ENCODE assay signal across 7 cellular contexts in genomic region chr10:69088471-69088769, GRCh38. TPM values are rescaled to one million over a fixed set of nuclear protein-coding genes. Genes with fewer than 3 reads are reported as not detected.
DNase-seq lines count a peak whose midpoint lies in the region; ATAC-seq, FAIRE-seq and TF ChIP-seq lines count a peak whose summit lies in the region.

No MANE protein-coding gene starts in this region.

- H3K4me1 Mint-ChIP-seq in T-cell, result peaks cover 62 to 67% (median 66%) of the 10 kb centered on the region in 3 donors

- no peaks in the 10 kb centered on the region for H3K9me3 Mint-ChIP-seq in T-cell

- H3K36me3 ChIP-seq in effector memory CD4-positive, alpha-beta T cell (ENCODE audit: control insufficient read depth, insufficient read depth, low read length), result no peaks in the 10 kb centered on the region
- no peaks in the 10 kb centered on the region for H3K36me3 ChIP-seq in small intestine (ENCODE audit: control insufficient read depth in 2 of 2, insufficient read depth in 2 of 2, low read length in 2 of 2)

- no peak for ATAC-seq in T-cell (replicated peaks in 1 of 4)
- ATAC-seq in GM18519 (IDR thresholded peaks at IDR 0.05; ENCODE audit: low FRiP score, unreplicated experiment), result no peak

- intact Hi-C loops in posterior vena cava (cut with DNase I), result no loop called here

- H3K4me1 ChIP-seq in effector memory CD4-positive, alpha-beta T cell (ENCODE audit: control insufficient read depth, insufficient read depth, low read length, poor library complexity, severe bottlenecking), result peaks cover 32% of the 10 kb centered on the region
- H3K4me1 ChIP-seq in small intestine (ENCODE audit: control insufficient read depth in 2 of 2, insufficient read depth in 1 of 2, low read depth in 1 of 2, low read length in 1 of 2), result no peaks in the 10 kb centered on the region

- peak overlapping the region; percentile 79 to 92 (median 86) for H3K4me3 Mint-ChIP-seq in T-cell

- no peak for TF ChIP-seq CTCF in GM12875 (IDR thresholded peaks at IDR 0.05; ENCODE audit: borderline replicate concordance, insufficient read depth, low read depth, low read length)

- FAIRE-seq in small intestine (lab: Jason Lieb, UNC), result no peak

- H3K27me3 ChIP-seq in effector memory CD4-positive, alpha-beta T cell (replicated peaks; ENCODE audit: control insufficient read depth, insufficient read depth, low read length, poor library complexity, severe bottlenecking), result no peaks in the 10 kb centered on the region
- H3K27me3 ChIP-seq in small intestine (ENCODE audit: control insufficient read depth in 2 of 2, insufficient read depth in 2 of 2, low read length in 2 of 2), result no peaks in the 10 kb centered on the region

- H3K4me3 ChIP-seq in GM12875 (ENCODE audit: low read depth, low read length), result peak overlapping the region; percentile 51
- peak overlapping the region; percentile 69 for H3K4me3 ChIP-seq in effector memory CD4-positive, alpha-beta T cell (ENCODE audit: insufficient read depth, low read depth, low read length, poor library complexity, severe bottlenecking)
- peak overlapping the region; percentile 19 to 44 for H3K4me3 ChIP-seq in small intestine (ENCODE audit: low read depth in 1 of 2, low read length in 2 of 2)

- POLR2A ChIA-PET in T-cell (lab: Charles Lee), result interaction anchor here (0.5 to 1.9 kb wide), 12 partner anchors 12 to 148 kb away, joined by 3 to 11 read pairs (median 4); partner anchors contain the start of gene SUPV3L1 (in 1 of the 2)

- peak overlapping the region; percentile 95 to 96 for H3K27ac Mint-ChIP-seq in T-cell

- CTCF ChIA-PET in T-cell (lab: Charles Lee), result interaction anchor here in 1 of 2 donors (0.6 to 1.7 kb wide), 3 partner anchors 11 to 83 kb away, joined by 3 to 27 read pairs (median 3); no protein-coding TSS in a partner anchor

- peak overlapping the region; percentile 98 for H3K27ac ChIP-seq in effector memory CD4-positive, alpha-beta T cell (ENCODE audit: insufficient read depth, low read length, poor library complexity, severe bottlenecking)
- H3K27ac ChIP-seq in small intestine (ENCODE audit: low read depth in 1 of 2, low read length in 1 of 2), result peak overlapping the region; percentile 50 to 98

- 57 to 71% (median 60%) methylated on average over 3 of the region's 3 CpGs for WGBS in small intestine, 3 donors

- no peaks in the 10 kb centered on the region for H3K27me3 Mint-ChIP-seq in T-cell

- peak in 17 of 34 experiments; percentile 24 to 51 (median 34) for DNase-seq in T-cell
- DNase-seq in effector memory CD4-positive, alpha-beta T cell, result peak in 1 of 3 donors; percentile 22
- no peak for DNase-seq in small intestine
- DNase-seq in ureter (ENCODE audit: low spot score), result no peak
- no peak for DNase-seq in posterior vena cava (ENCODE audit: low spot score)

- no peaks in the 10 kb centered on the region for H3K9me3 ChIP-seq in effector memory CD4-positive, alpha-beta T cell (ENCODE audit: control insufficient read depth, low read length)
- H3K9me3 ChIP-seq in small intestine (ENCODE audit: control insufficient read depth, low read depth), result no peaks in the 10 kb centered on the region

- H3K36me3 Mint-ChIP-seq in T-cell, result peaks cover 15% of the 10 kb centered on the region

RNA-seq across cellular contexts. Expression of gene SRGN, which starts 0.5 kb away (rescaled TPM):
- total RNA-seq in T-cell (100 to 1,000 TPM in 4 of 5 donors, 10 to 100 TPM in 1; 91.4 to 271 (median 137) TPM), ureter (50.0 TPM), posterior vena cava (100 to 1,000 TPM; 138 to 144 TPM)
- 100 to 1,000 TPM in 1 of 3 donors, 10 to 100 TPM in 1, 1 to 10 TPM in 1; 8.1 to 155 (median 25.4) TPM for polyA plus RNA-seq in small intestine

RNA-seq across cellular contexts. Expression of gene VPS26A, which starts 35.6 kb away (rescaled TPM):
- total RNA-seq in T-cell, result 10 to 100 TPM; 24.6 to 35.8 (median 28.2) TPM
- polyA plus RNA-seq in small intestine, result 10 to 100 TPM; 34.0 to 35.9 (median 34.2) TPM
- 54.6 TPM for total RNA-seq in ureter
- 10 to 100 TPM; 44.2 to 58.2 TPM for total RNA-seq in posterior vena cava
